In genomic region chr2:164015328-164016123, GRCh38 we compare ENCODE assay signal across 8 cellular contexts.
DNase-seq lines count a peak whose midpoint lies in the region; ATAC-seq lines count a peak whose summit lies in the region.
"Had no signal": no experiment of that assay in that cellular context is flagged by ENCODE, and none has a peak within 500 bp of the region (broad histone marks: within the 10 kb centered on the region; RNA-seq: fewer than 3 reads in every experiment).

No MANE protein-coding gene starts in this region.

- no peak overlapping the region for H2AFZ ChIP-seq in Karpas-422 (ENCODE audit: low read length)

- DNase-seq in dedifferentiated amniotic fluid mesenchymal stem cell (ENCODE audit: extremely low spot score) (peak; percentile 28), Karpas-422 (no peak), occipital lobe (lab: John Stamatoyannopoulos, UW) (no peak), NCI-H2171 treated with DMSO at 0.1 percent for 48 hours (lab: John Stamatoyannopoulos, UW) (no peak)
- DNase-seq in stimulated activated naive B cell treated with anti-CD40 and anti-IgM and Interleukin-4, amounts not matched to agents 10 μg/mL and 1 μg/mL and 100 μg/mL, for 72 hours: peak; percentile 19
- DNase-seq: KG1 had no signal

- H3K4me1 ChIP-seq in Karpas-422 (ENCODE audit: low read length): no peaks in the 10 kb centered on the region

- peak; percentile 94 for ATAC-seq in GM19397 (IDR thresholded peaks at IDR 0.05; ENCODE audit: unreplicated experiment)
- peak; percentile 99 for ATAC-seq in HG03097 (IDR thresholded peaks at IDR 0.05; ENCODE audit: low FRiP score, unreplicated experiment)
- peak; percentile 95 to 97 for ATAC-seq in stimulated activated naive B cell treated with anti-CD40 and anti-IgM and Interleukin-4, amounts not matched to agents 10 μg/mL and 1 μg/mL and 100 μg/mL, for 72 hours (replicated peaks)

- no peaks in the 10 kb centered on the region for H4K20me1 ChIP-seq in Karpas-422 (ENCODE audit: insufficient read depth, low read depth, low read length)

- H3K4me3 Mint-ChIP-seq in stimulated activated naive B cell treated with anti-CD40 and anti-IgM and Interleukin-4, amounts not matched to agents 10 μg/mL and 1 μg/mL and 100 μg/mL, for 72 hours: no peak overlapping the region

- no peaks in the 10 kb centered on the region for H3K36me3 Mint-ChIP-seq in stimulated activated naive B cell treated with anti-CD40 and anti-IgM and Interleukin-4, amounts not matched to agents 10 μg/mL and 1 μg/mL and 100 μg/mL, for 72 hours

- no peak overlapping the region for H3K9ac ChIP-seq in Karpas-422 (ENCODE audit: low read length)

- H3K4me1 Mint-ChIP-seq in stimulated activated naive B cell treated with anti-CD40 and anti-IgM and Interleukin-4, amounts not matched to agents 10 μg/mL and 1 μg/mL and 100 μg/mL, for 72 hours: peaks cover 5% of the 10 kb centered on the region in 2 donors

- H3K4me2 ChIP-seq in Karpas-422 (ENCODE audit: low read depth, low read length, poor library complexity, severe bottlenecking): no peak overlapping the region

- H3K36me3 ChIP-seq in Karpas-422 (ENCODE audit: insufficient read depth, low read length): no peaks in the 10 kb centered on the region

- no peak overlapping the region for H3K4me3 ChIP-seq in Karpas-422 (ENCODE audit: low read length)

- H3K27ac Mint-ChIP-seq in stimulated activated naive B cell treated with anti-CD40 and anti-IgM and Interleukin-4, amounts not matched to agents 10 μg/mL and 1 μg/mL and 100 μg/mL, for 72 hours: peak overlapping the region; percentile 14

- H3K27ac ChIP-seq in Karpas-422 (ENCODE audit: low read length): no peak overlapping the region

- H3K9me3 ChIP-seq in Karpas-422 (ENCODE audit: low read length): peaks cover 5% of the 10 kb centered on the region; the same call in 1 of the 2 replicates

- no peaks in the 10 kb centered on the region for H3K9me2 ChIP-seq in Karpas-422 (replicated peaks; ENCODE audit: insufficient read depth, low read length)

- no peaks in the 10 kb centered on the region for H3K79me2 ChIP-seq in Karpas-422 (ENCODE audit: low read length)

- no peaks in the 10 kb centered on the region for H3K27me3 ChIP-seq in Karpas-422 (ENCODE audit: low read length)

- H3K9me3 Mint-ChIP-seq in stimulated activated naive B cell treated with anti-CD40 and anti-IgM and Interleukin-4, amounts not matched to agents 10 μg/mL and 1 μg/mL and 100 μg/mL, for 72 hours: peaks cover 0 to 2% of the 10 kb centered on the region in 2 donors

- no peaks in the 10 kb centered on the region for H3K27me3 Mint-ChIP-seq in stimulated activated naive B cell treated with anti-CD40 and anti-IgM and Interleukin-4, amounts not matched to agents 10 μg/mL and 1 μg/mL and 100 μg/mL, for 72 hours

Comparison
In these comparisons a context has a peak if more than half of its experiments do, and no peak if none do; other contexts are left out.
1. DNase-seq: peak in dedifferentiated amniotic fluid mesenchymal stem cell (single experiment) and stimulated activated naive B cell treated with anti-CD40 and anti-IgM and Interleukin-4, amounts not matched to agents 10 μg/mL and 1 μg/mL and 100 μg/mL, for 72 hours (single experiment); none in Karpas-422 (single experiment), occipital lobe (single experiment) and NCI-H2171 treated with DMSO at 0.1 percent for 48 hours (single experiment).
2. Peak in every context shown above with its lines, with median percentiles within 50 percentile points of each other: ATAC-seq.